1 cellular context compared by ENCODE assay signal in the genomic region with DNA sequence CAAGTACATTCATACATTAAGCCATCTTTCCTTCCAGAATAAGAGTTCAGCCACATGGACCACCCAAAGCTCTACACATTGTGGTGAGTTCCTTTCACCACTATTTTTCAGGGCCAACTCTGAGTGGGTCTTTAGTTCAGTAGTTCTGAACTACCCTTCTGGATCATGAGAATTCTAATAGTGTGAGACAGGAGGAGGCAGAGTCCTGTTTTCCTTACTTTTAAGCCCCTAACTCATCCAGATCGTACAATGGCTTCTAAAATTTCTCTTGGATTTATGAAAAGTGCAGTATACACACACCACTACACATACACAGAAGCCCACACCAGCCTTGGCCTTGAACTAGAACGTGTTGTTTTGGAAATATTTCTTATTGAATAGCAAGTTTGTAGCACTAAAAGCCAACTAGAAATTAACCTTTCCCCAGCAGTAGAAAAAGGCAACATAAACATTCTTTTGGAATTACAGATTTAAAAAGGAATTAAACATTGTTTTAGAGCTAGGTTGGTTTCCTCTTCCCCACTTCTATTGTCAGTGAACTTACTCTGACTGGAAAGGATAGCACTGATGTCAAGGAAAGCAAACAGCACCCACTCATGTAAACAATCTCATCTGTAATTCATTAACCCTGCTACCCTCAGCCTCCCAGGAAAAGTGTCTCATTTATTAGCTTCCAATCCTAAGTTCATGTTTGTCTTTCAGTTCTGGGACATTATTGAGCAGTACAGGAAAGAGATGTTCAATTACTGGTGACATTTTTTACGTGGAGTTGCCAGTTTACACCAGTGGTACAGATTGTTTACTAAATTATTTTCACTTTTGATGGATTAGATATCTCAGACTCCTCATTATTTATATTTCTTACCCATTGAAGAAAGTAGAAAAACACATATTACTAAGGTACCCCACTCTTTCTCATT.
TF ChIP-seq lines count a peak whose summit lies in the region.

No MANE protein-coding gene starts in this region.

TF ChIP-seq in HepG2, 621 proteins besides CTCF, POLR2A, EP300 and RAD21 (continued from another document and continues in another):
- TF ChIP-seq, protein P1, sequence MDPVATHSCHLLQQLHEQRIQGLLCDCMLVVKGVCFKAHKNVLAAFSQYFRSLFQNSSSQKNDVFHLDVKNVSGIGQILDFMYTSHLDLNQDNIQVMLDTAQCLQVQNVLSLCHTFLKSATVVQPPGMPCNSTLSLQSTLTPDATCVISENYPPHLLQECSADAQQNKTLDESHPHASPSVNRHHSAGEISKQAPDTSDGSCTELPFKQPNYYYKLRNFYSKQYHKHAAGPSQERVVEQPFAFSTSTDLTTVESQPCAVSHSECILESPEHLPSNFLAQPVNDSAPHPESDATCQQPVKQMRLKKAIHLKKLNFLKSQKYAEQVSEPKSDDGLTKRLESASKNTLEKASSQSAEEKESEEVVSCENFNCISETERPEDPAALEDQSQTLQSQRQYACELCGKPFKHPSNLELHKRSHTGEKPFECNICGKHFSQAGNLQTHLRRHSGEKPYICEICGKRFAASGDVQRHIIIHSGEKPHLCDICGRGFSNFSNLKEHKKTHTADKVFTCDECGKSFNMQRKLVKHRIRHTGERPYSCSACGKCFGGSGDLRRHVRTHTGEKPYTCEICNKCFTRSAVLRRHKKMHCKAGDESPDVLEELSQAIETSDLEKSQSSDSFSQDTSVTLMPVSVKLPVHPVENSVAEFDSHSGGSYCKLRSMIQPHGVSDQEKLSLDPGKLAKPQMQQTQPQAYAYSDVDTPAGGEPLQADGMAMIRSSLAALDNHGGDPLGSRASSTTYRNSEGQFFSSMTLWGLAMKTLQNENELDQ (CRISPR knock-in tag; IDR thresholded peaks at IDR 0.05; ENCODE audit: borderline replicate concordance) = no peak
- TF ChIP-seq, protein P2, sequence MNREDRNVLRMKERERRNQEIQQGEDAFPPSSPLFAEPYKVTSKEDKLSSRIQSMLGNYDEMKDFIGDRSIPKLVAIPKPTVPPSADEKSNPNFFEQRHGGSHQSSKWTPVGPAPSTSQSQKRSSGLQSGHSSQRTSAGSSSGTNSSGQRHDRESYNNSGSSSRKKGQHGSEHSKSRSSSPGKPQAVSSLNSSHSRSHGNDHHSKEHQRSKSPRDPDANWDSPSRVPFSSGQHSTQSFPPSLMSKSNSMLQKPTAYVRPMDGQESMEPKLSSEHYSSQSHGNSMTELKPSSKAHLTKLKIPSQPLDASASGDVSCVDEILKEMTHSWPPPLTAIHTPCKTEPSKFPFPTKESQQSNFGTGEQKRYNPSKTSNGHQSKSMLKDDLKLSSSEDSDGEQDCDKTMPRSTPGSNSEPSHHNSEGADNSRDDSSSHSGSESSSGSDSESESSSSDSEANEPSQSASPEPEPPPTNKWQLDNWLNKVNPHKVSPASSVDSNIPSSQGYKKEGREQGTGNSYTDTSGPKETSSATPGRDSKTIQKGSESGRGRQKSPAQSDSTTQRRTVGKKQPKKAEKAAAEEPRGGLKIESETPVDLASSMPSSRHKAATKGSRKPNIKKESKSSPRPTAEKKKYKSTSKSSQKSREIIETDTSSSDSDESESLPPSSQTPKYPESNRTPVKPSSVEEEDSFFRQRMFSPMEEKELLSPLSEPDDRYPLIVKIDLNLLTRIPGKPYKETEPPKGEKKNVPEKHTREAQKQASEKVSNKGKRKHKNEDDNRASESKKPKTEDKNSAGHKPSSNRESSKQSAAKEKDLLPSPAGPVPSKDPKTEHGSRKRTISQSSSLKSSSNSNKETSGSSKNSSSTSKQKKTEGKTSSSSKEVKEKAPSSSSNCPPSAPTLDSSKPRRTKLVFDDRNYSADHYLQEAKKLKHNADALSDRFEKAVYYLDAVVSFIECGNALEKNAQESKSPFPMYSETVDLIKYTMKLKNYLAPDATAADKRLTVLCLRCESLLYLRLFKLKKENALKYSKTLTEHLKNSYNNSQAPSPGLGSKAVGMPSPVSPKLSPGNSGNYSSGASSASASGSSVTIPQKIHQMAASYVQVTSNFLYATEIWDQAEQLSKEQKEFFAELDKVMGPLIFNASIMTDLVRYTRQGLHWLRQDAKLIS (CRISPR knock-in tag; IDR thresholded peaks at IDR 0.05) = no peak
- TF ChIP-seq NBN (conservative IDR thresholded peaks at IDR 0.05) = no peak
- TF ChIP-seq NFIC (IDR thresholded peaks at IDR 0.05; ENCODE audit: low read length) = peak; percentile 94
- TF ChIP-seq ZNF446 (CRISPR knock-in tag; IDR thresholded peaks at IDR 0.05) = no peak
- TF ChIP-seq SNAI1 (CRISPR knock-in tag; IDR thresholded peaks at IDR 0.05; ENCODE audit: borderline replicate concordance) = no peak
- TF ChIP-seq ZZZ3 (CRISPR knock-in tag; IDR thresholded peaks at IDR 0.05; ENCODE audit: borderline replicate concordance) = no peak
- no peak for TF ChIP-seq CBFB (CRISPR knock-in tag; IDR thresholded peaks at IDR 0.05)
- peak; percentile 76 for TF ChIP-seq POLR2AphosphoS5 (IDR thresholded peaks at IDR 0.05; ENCODE audit: low read depth, low read length)
- TF ChIP-seq, protein P3, sequence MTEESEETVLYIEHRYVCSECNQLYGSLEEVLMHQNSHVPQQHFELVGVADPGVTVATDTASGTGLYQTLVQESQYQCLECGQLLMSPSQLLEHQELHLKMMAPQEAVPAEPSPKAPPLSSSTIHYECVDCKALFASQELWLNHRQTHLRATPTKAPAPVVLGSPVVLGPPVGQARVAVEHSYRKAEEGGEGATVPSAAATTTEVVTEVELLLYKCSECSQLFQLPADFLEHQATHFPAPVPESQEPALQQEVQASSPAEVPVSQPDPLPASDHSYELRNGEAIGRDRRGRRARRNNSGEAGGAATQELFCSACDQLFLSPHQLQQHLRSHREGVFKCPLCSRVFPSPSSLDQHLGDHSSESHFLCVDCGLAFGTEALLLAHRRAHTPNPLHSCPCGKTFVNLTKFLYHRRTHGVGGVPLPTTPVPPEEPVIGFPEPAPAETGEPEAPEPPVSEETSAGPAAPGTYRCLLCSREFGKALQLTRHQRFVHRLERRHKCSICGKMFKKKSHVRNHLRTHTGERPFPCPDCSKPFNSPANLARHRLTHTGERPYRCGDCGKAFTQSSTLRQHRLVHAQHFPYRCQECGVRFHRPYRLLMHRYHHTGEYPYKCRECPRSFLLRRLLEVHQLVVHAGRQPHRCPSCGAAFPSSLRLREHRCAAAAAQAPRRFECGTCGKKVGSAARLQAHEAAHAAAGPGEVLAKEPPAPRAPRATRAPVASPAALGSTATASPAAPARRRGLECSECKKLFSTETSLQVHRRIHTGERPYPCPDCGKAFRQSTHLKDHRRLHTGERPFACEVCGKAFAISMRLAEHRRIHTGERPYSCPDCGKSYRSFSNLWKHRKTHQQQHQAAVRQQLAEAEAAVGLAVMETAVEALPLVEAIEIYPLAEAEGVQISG (CRISPR knock-in tag; IDR thresholded peaks at IDR 0.05) = no peak
- TF ChIP-seq, protein P4, sequence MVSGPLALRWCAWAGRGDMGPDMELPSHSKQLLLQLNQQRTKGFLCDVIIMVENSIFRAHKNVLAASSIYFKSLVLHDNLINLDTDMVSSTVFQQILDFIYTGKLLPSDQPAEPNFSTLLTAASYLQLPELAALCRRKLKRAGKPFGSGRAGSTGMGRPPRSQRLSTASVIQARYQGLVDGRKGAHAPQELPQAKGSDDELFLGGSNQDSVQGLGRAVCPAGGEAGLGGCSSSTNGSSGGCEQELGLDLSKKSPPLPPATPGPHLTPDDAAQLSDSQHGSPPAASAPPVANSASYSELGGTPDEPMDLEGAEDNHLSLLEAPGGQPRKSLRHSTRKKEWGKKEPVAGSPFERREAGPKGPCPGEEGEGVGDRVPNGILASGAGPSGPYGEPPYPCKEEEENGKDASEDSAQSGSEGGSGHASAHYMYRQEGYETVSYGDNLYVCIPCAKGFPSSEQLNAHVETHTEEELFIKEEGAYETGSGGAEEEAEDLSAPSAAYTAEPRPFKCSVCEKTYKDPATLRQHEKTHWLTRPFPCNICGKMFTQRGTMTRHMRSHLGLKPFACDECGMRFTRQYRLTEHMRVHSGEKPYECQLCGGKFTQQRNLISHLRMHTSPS (CRISPR knock-in tag; IDR thresholded peaks at IDR 0.05; ENCODE audit: low read depth) = no peak
- TF ChIP-seq, protein P5, sequence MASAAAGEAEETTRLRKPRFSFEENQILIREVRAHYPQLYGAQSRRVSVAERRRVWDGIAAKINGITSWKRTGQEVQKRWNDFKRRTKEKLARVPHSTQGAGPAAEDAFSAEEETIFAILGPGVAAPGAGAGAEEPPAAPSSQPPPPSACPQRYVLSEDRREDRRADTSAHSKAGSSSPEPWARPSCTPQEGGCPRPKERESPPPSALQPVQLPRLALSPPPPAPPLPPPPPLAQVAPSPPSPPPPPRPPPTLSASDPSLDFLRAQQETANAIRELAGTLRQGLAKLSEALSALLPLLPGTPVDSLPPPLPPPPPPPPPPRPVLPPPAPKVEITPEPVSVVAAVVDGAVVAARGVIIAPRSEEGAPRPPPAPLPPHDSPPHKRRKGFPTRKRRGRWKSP (CRISPR knock-in tag; IDR thresholded peaks at IDR 0.05) = no peak
- TF ChIP-seq TRIM24 (CRISPR knock-in tag; IDR thresholded peaks at IDR 0.05) = no peak
- TF ChIP-seq NR2F2 (IDR thresholded peaks at IDR 0.05; ENCODE audit: borderline replicate concordance, low read depth) = peak; percentile 88
- peak; percentile 14; the same call in 1 of the 2 replicates for TF ChIP-seq ELF1 (CRISPR knock-in tag; IDR thresholded peaks at IDR 0.05)
- TF ChIP-seq, protein P6, sequence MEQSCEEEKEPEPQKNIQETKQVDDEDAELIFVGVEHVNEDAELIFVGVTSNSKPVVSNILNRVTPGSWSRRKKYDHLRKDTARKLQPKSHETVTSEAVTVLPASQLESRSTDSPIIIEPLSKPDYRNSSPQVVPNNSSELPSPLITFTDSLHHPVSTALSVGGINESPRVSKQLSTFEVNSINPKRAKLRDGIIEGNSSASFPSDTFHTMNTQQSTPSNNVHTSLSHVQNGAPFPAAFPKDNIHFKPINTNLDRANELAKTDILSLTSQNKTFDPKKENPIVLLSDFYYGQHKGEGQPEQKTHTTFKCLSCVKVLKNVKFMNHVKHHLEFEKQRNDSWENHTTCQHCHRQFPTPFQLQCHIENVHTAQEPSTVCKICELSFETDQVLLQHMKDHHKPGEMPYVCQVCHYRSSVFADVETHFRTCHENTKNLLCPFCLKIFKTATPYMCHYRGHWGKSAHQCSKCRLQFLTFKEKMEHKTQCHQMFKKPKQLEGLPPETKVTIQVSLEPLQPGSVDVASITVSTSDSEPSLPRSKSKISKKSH (CRISPR knock-in tag; IDR thresholded peaks at IDR 0.05; ENCODE audit: borderline replicate concordance) = no peak
- TF ChIP-seq, protein P7, sequence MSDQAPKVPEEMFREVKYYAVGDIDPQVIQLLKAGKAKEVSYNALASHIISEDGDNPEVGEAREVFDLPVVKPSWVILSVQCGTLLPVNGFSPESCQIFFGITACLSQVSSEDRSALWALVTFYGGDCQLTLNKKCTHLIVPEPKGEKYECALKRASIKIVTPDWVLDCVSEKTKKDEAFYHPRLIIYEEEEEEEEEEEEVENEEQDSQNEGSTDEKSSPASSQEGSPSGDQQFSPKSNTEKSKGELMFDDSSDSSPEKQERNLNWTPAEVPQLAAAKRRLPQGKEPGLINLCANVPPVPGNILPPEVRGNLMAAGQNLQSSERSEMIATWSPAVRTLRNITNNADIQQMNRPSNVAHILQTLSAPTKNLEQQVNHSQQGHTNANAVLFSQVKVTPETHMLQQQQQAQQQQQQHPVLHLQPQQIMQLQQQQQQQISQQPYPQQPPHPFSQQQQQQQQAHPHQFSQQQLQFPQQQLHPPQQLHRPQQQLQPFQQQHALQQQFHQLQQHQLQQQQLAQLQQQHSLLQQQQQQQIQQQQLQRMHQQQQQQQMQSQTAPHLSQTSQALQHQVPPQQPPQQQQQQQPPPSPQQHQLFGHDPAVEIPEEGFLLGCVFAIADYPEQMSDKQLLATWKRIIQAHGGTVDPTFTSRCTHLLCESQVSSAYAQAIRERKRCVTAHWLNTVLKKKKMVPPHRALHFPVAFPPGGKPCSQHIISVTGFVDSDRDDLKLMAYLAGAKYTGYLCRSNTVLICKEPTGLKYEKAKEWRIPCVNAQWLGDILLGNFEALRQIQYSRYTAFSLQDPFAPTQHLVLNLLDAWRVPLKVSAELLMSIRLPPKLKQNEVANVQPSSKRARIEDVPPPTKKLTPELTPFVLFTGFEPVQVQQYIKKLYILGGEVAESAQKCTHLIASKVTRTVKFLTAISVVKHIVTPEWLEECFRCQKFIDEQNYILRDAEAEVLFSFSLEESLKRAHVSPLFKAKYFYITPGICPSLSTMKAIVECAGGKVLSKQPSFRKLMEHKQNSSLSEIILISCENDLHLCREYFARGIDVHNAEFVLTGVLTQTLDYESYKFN (CRISPR knock-in tag; conservative IDR thresholded peaks at IDR 0.05) = peak; percentile 100
- no peak for TF ChIP-seq FOXM1 (CRISPR knock-in tag; IDR thresholded peaks at IDR 0.05)
- no peak for TF ChIP-seq ZSCAN21 (CRISPR knock-in tag; IDR thresholded peaks at IDR 0.05; ENCODE audit: borderline replicate concordance)
- TF ChIP-seq ZNF510 (CRISPR knock-in tag; IDR thresholded peaks at IDR 0.05; ENCODE audit: low read depth) = no peak
- TF ChIP-seq, protein P8, sequence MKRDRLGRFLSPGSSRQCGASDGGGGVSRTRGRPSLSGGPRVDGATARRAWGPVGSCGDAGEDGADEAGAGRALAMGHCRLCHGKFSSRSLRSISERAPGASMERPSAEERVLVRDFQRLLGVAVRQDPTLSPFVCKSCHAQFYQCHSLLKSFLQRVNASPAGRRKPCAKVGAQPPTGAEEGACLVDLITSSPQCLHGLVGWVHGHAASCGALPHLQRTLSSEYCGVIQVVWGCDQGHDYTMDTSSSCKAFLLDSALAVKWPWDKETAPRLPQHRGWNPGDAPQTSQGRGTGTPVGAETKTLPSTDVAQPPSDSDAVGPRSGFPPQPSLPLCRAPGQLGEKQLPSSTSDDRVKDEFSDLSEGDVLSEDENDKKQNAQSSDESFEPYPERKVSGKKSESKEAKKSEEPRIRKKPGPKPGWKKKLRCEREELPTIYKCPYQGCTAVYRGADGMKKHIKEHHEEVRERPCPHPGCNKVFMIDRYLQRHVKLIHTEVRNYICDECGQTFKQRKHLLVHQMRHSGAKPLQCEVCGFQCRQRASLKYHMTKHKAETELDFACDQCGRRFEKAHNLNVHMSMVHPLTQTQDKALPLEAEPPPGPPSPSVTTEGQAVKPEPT (CRISPR knock-in tag; IDR thresholded peaks at IDR 0.05; ENCODE audit: low read depth) = no peak
- TF ChIP-seq, protein P9, sequence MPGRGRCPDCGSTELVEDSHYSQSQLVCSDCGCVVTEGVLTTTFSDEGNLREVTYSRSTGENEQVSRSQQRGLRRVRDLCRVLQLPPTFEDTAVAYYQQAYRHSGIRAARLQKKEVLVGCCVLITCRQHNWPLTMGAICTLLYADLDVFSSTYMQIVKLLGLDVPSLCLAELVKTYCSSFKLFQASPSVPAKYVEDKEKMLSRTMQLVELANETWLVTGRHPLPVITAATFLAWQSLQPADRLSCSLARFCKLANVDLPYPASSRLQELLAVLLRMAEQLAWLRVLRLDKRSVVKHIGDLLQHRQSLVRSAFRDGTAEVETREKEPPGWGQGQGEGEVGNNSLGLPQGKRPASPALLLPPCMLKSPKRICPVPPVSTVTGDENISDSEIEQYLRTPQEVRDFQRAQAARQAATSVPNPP (CRISPR knock-in tag; IDR thresholded peaks at IDR 0.05) = peak; percentile 47; the same call in 1 of the 2 replicates
- no peak for TF ChIP-seq RFX1 (IDR thresholded peaks at IDR 0.05)
- TF ChIP-seq KAT2B (IDR thresholded peaks at IDR 0.05; ENCODE audit: borderline replicate concordance, low read depth, low read length) = no peak
- 0 out of 2 replicates have a peak, but pooled peaks have one; percentile 38 for TF ChIP-seq BRCA1 (CRISPR knock-in tag; IDR thresholded peaks at IDR 0.05)
- no peak for TF ChIP-seq SP140L (CRISPR knock-in tag; IDR thresholded peaks at IDR 0.05; ENCODE audit: borderline replicate concordance)
- no peak for TF ChIP-seq ZNF564 (CRISPR knock-in tag; IDR thresholded peaks at IDR 0.05)
- TF ChIP-seq, protein P10, sequence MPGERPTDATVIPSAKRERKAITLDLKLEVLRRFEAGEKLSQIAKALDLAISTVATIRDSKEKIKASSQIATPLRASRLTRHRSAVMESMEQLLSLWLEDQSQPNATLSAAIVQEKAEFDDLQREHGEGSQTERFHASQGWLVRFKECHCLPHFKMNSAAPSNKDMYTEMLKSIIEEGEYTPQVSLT (CRISPR knock-in tag; IDR thresholded peaks at IDR 0.05; ENCODE audit: borderline replicate concordance, low read depth) = no peak
- no peak for TF ChIP-seq TCF12 (IDR thresholded peaks at IDR 0.05)
- TF ChIP-seq TCF12 (CRISPR knock-in tag; IDR thresholded peaks at IDR 0.05) = peak; percentile 87
- no peak for TF ChIP-seq TBP (CRISPR knock-in tag; IDR thresholded peaks at IDR 0.05)
- no peak for TF ChIP-seq ONECUT2 (CRISPR knock-in tag; IDR thresholded peaks at IDR 0.05)
